8 cellular contexts compared by ENCODE assay signal in the genomic region with DNA sequence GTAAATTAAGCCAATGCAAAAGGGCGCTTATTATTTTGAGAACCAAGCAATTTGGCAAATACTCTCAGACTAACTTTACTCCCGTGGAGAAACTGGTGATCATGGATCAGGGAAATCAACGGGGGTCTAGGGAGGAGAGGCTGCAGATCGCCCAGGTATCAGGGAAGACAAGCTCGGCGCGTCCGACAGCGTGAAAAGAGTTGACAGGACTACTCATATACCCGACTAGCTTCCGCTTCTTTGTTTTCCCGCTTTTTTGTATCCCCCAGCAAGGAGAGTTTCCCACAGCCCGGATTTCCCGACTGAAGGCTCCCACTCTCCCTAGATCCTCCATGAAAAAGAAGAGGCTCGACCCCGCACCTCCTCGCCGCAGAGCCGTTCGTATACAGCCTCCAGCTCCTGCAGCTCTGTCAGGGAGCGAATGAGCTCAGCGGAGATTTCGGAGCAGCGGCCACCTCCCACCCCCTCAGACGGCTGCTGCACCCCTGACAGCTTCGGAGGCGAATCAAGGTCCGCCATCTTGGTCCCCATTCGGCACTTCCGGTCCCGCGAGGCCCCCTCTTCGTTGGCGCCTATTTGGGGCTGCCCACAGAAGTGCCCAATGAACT. TPM values are rescaled to one million over a fixed set of nuclear protein-coding genes. Genes with fewer than 3 reads are reported as not detected.
DNase-seq lines count a peak whose midpoint lies in the region; ATAC-seq and TF ChIP-seq lines count a peak whose summit lies in the region.

A gene (minus strand): TSS at position 542 of the 608 bp plus-strand sequence. CDS start 11 bp downstream, at position 531.

- H3K36me3 ChIP-seq in endocrine pancreas (ENCODE audit: control insufficient read depth, insufficient read depth, low read length): no peaks in the 10 kb centered on the region
- no peaks in the 10 kb centered on the region for H3K36me3 ChIP-seq in mesendoderm (ENCODE audit: control insufficient read depth, insufficient read depth, low read length)

- peak within 1 kb of the TSS; percentile 99 for H3K9ac ChIP-seq in endocrine pancreas (ENCODE audit: control insufficient read depth, insufficient read depth, low read length)
- H3K9ac ChIP-seq in mesendoderm (ENCODE audit: low read length): peak within 1 kb of the TSS; percentile 91

- H3K4ac ChIP-seq in mesendoderm (ENCODE audit: low read depth, low read length): peak within 1 kb of the TSS; percentile 93

- H2AK5ac ChIP-seq in mesendoderm (ENCODE audit: low read length): no peak within 1 kb of the TSS

- peaks cover 44% of the 10 kb centered on the region for H3K79me2 ChIP-seq in mesendoderm (ENCODE audit: control insufficient read depth, insufficient read depth, low read length)

- ATAC-seq in HG03457 (IDR thresholded peaks at IDR 0.05; ENCODE audit: unreplicated experiment): peak; percentile 58

- H2BK120ac ChIP-seq in mesendoderm (ENCODE audit: low read depth, low read length): no peak within 1 kb of the TSS

- H3K4me2 ChIP-seq in mesendoderm (ENCODE audit: low read length): peak within 1 kb of the TSS; percentile 64

- peak within 1 kb of the TSS; percentile 98 for H3K56ac ChIP-seq in mesendoderm (ENCODE audit: low read length)

- DNase-seq in AG08395 (ENCODE audit: low spot score) (peak; percentile 91), NOMO-1 treated with dmso at 0.1 percent for 144 hours (lab: John Stamatoyannopoulos, UW; ENCODE audit: unreplicated experiment) (peak; percentile 83), mesendoderm (peak; percentile 91)
- peak; percentile 77 for DNase-seq in activated CD8-positive, alpha-beta memory T cell treated with anti-CD3 and anti-CD28 coated beads, Interleukin-2, amount 50 U/mL, for 1 hour (ENCODE audit: extremely low read depth)
- peak; percentile 82 for DNase-seq in stimulated activated CD8-positive, alpha-beta memory T cell treated with anti-CD3 and anti-CD28 coated beads, Interleukin-15, amount 100 ng/mL, for 1 hour (ENCODE audit: low read depth)

- H3K27me3 ChIP-seq in endocrine pancreas (ENCODE audit: control insufficient read depth, insufficient read depth, low read length) (no peaks in the 10 kb centered on the region), mesendoderm (ENCODE audit: insufficient read depth, low read length, poor library complexity) (no peaks in the 10 kb centered on the region)

- H4K8ac ChIP-seq in mesendoderm (ENCODE audit: low read depth, low read length): peak within 1 kb of the TSS; percentile 97

- H3K23ac ChIP-seq in mesendoderm (ENCODE audit: low read length): peak within 1 kb of the TSS; percentile 75

- H4K5ac ChIP-seq in mesendoderm (ENCODE audit: low read length): peak within 1 kb of the TSS; percentile 68

- peak within 1 kb of the TSS; percentile 98 for H3K18ac ChIP-seq in mesendoderm (ENCODE audit: low read length)

- H3K9me3 ChIP-seq in endocrine pancreas (ENCODE audit: control insufficient read depth, low read length): no peaks in the 10 kb centered on the region

- H2BK15ac ChIP-seq in mesendoderm (replicated peaks; ENCODE audit: low read depth): no peak within 1 kb of the TSS

- peaks cover 11% of the 10 kb centered on the region for H3K4me1 ChIP-seq in endocrine pancreas (ENCODE audit: control insufficient read depth, insufficient read depth, low read length)
- peaks cover 4% of the 10 kb centered on the region for H3K4me1 ChIP-seq in mesendoderm (ENCODE audit: control insufficient read depth, low read depth, low read length)

- in situ Hi-C loops in GM18951 (cut with MboI; ENCODE audit: low sequenced_read_pairs, unreplicated experiment): no loop called here

- peak; percentile 87 for TF ChIP-seq POLR2A in GM18951 (IDR thresholded peaks at IDR 0.05; ENCODE audit: extremely low read depth, insufficient read depth, insufficient read length)

- H2BK5ac ChIP-seq in mesendoderm (ENCODE audit: low read length): peak within 1 kb of the TSS; percentile 85

- H3K79me1 ChIP-seq in mesendoderm (ENCODE audit: low read length): peaks cover 5% of the 10 kb centered on the region

- no CpG with 5 or more reads among the region's 34 CpGs for WGBS in mesendoderm (ENCODE audit: extremely low coverage, insufficient coverage, low lambda C conversion rate)

- H3K27ac ChIP-seq in mesendoderm (ENCODE audit: low read depth, low read length): peak within 1 kb of the TSS; percentile 81

- H3K4me3 ChIP-seq in endocrine pancreas (ENCODE audit: control insufficient read depth, insufficient read depth, low read length) (peak within 1 kb of the TSS; percentile 94), mesendoderm (ENCODE audit: low read length) (peak within 1 kb of the TSS; percentile 77)

RNA-seq across cellular contexts. Expression of the gene that starts here (rescaled TPM):
- 23.8 TPM for polyA plus RNA-seq in mesendoderm (2013, experiment 1 of 2)
- polyA plus RNA-seq in mesendoderm (2013, experiment 2 of 2): 24.5 TPM

Comparison
In these comparisons a context has a peak if more than half of its experiments do, and no peak if none do; other contexts are left out.
1. Peak in every context shown above with its lines: DNase-seq, ATAC-seq, H3K4me3 ChIP-seq and H3K27ac ChIP-seq.